15 cellular contexts compared by ENCODE assay signal in the genomic region with DNA sequence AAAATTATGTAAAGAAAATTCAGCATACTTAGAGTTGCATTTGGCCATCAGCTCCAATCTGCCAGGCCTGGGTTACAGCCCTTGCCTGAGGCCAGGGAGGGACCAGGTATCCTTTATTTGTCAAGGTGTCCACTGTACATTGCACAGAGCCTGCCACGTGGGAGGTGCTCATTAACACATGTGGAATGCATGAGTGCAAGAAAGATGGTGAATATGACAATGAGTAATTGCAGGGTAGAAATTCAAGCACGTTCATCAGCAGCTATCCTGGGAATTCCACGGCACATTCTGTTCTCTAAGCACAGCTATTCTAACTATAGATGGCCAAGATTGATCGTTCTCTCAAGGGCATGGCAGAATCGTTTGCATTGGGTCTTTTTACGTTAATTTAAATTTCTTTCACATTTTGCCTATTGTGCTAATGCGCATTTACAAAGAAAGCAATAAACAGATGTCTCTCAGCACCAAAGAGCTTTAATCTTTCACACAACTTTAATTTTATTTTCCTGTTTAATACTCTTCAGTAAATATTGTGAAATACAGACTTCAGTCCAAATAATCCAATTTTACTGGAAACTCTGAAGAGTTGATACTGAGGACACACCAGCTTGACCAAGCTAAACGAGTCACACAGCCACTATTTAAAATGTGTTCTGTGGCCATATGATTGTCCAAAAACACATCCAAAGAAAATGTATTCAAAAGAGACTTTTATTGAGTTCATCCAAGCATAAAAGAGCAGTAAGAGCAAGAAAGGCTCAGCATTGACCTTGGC.
DNase-seq lines count a peak whose midpoint lies in the region; TF ChIP-seq lines count a peak whose summit lies in the region.
"Had no signal": no experiment of that assay in that cellular context is flagged by ENCODE, and none has a peak within 500 bp of the region (broad histone marks: within the 10 kb centered on the region; RNA-seq: fewer than 3 reads in every experiment).

No MANE protein-coding gene starts in this region.

- POLR2A ChIA-PET in CD4-positive, alpha-beta memory T cell (lab: Charles Lee; ENCODE audit: partially characterized antibody) = no interaction called here

- TF ChIP-seq EP300 in tibial nerve (IDR thresholded peaks at IDR 0.05) = peak in 1 of 2 donors; percentile 76

- CTCF ChIA-PET in CD4-positive, alpha-beta memory T cell (lab: Charles Lee; ENCODE audit: partially characterized antibody) = no interaction called here

- 67 to 74% methylated on average over 8 of the region's 8 CpGs for WGBS in tibial nerve, 2 donors

- no peaks in the 10 kb centered on the region for H3K36me3 Mint-ChIP-seq in CD4-positive, alpha-beta memory T cell
- H3K36me3 Mint-ChIP-seq: CD14-positive monocyte; naive thymus-derived CD8-positive, alpha-beta T cell; stimulated activated memory B cell treated with anti-CD40 and anti-IgM and Interleukin-4, amounts not matched to agents 10 μg/mL and 1 μg/mL and 100 μg/mL, for 72 hours had no signal

- no peak overlapping the region for H3K4me3 ChIP-seq in choroid plexus epithelial cell (ENCODE audit: low read depth, low read length)
- no peak overlapping the region for H3K4me3 ChIP-seq in tibial nerve
- H3K4me3 ChIP-seq in CD4-positive, alpha-beta memory T cell (ENCODE audit: low read length in 2 of 2) = no peak overlapping the region
- H3K4me3 ChIP-seq: SJCRH30, tibial artery had no signal

- DNase-seq in LHCN-M2 (ENCODE audit: low read depth) = peak; percentile 83
- DNase-seq in choroid plexus epithelial cell (ENCODE audit: low read depth) = peak; percentile 16
- DNase-seq in kidney tubule cell (ENCODE audit: low spot score) = peak; percentile 91
- peak; percentile 19 to 65 for DNase-seq in tibial nerve (ENCODE audit: low spot score in 2 of 2)
- DNase-seq in ureter (ENCODE audit: low spot score) = no peak
- no peak for DNase-seq in CD4-positive, alpha-beta memory T cell
- DNase-seq in AG08396 (ENCODE audit: low spot score) = no peak
- DNase-seq: DMS153; naive thymus-derived CD8-positive, alpha-beta T cell; NCI-H187 treated with DMSO at 0.1 percent for 48 hours; SJCRH30 had no signal

- TF ChIP-seq CTCF in choroid plexus epithelial cell (conservative IDR thresholded peaks at IDR 0.05; ENCODE audit: low read depth, low read length) (no peak), tibial nerve (IDR thresholded peaks at IDR 0.05) (no peak)

- H3K9me3 Mint-ChIP-seq in CD4-positive, alpha-beta memory T cell = peaks cover 0 to 3% (median 0%) of the 10 kb centered on the region in 8 donors
- H3K9me3 Mint-ChIP-seq: central memory CD8-positive, alpha-beta T cell had no signal

- no peaks in the 10 kb centered on the region for H3K9me3 ChIP-seq in tibial nerve
- no peaks in the 10 kb centered on the region for H3K9me3 ChIP-seq in CD4-positive, alpha-beta memory T cell (ENCODE audit: control insufficient read depth in 1 of 2, low read length in 2 of 2)
- H3K9me3 ChIP-seq: SJCRH30, tibial artery had no signal

- intact Hi-C loops in CD4-positive, alpha-beta memory T cell (cut with micrococcal nuclease) = no loop called here

- H3K4me1 Mint-ChIP-seq in CD4-positive, alpha-beta memory T cell = no peaks in the 10 kb centered on the region
- H3K4me1 Mint-ChIP-seq: central memory CD8-positive, alpha-beta T cell; naive thymus-derived CD8-positive, alpha-beta T cell; stimulated activated memory B cell treated with anti-CD40 and anti-IgM and Interleukin-4, amounts not matched to agents 10 μg/mL and 1 μg/mL and 100 μg/mL, for 72 hours had no signal

- no peaks in the 10 kb centered on the region for H3K4me1 ChIP-seq in tibial nerve
- no peaks in the 10 kb centered on the region for H3K4me1 ChIP-seq in CD4-positive, alpha-beta memory T cell (ENCODE audit: insufficient read depth, low read length)
- H3K4me1 ChIP-seq: SJCRH30, tibial artery had no signal

- no peaks in the 10 kb centered on the region for H3K27me3 ChIP-seq in tibial nerve
- H3K27me3 ChIP-seq in CD4-positive, alpha-beta memory T cell (ENCODE audit: insufficient read depth, low read length) = no peaks in the 10 kb centered on the region
- H3K27me3 ChIP-seq: SJCRH30, tibial artery had no signal

- H3K27ac ChIP-seq in tibial nerve = peak overlapping the region in 1 of 4 donors; percentile 71
- no peak overlapping the region for H3K27ac ChIP-seq in CD4-positive, alpha-beta memory T cell (ENCODE audit: low read depth, low read length)
- H3K27ac ChIP-seq: SJCRH30, tibial artery had no signal

- no peak overlapping the region for H3K27ac Mint-ChIP-seq in CD4-positive, alpha-beta memory T cell
- H3K27ac Mint-ChIP-seq: CD14-positive monocyte; naive thymus-derived CD8-positive, alpha-beta T cell; stimulated activated memory B cell treated with anti-CD40 and anti-IgM and Interleukin-4, amounts not matched to agents 10 μg/mL and 1 μg/mL and 100 μg/mL, for 72 hours had no signal

- no peak overlapping the region for H3K4me3 Mint-ChIP-seq in CD4-positive, alpha-beta memory T cell
- H3K4me3 Mint-ChIP-seq: CD14-positive monocyte; central memory CD8-positive, alpha-beta T cell; naive thymus-derived CD8-positive, alpha-beta T cell; stimulated activated memory B cell treated with anti-CD40 and anti-IgM and Interleukin-4, amounts not matched to agents 10 μg/mL and 1 μg/mL and 100 μg/mL, for 72 hours had no signal

- no peaks in the 10 kb centered on the region for H3K36me3 ChIP-seq in tibial nerve
- no peaks in the 10 kb centered on the region for H3K36me3 ChIP-seq in CD4-positive, alpha-beta memory T cell (ENCODE audit: insufficient read depth, low read length)
- H3K36me3 ChIP-seq: SJCRH30, tibial artery had no signal

- peaks cover 2 to 8% of the 10 kb centered on the region in 2 donors for H3K27me3 Mint-ChIP-seq in CD4-positive, alpha-beta memory T cell
- H3K27me3 Mint-ChIP-seq: stimulated activated memory B cell treated with anti-CD40 and anti-IgM and Interleukin-4, amounts not matched to agents 10 μg/mL and 1 μg/mL and 100 μg/mL, for 72 hours had no signal

- TF ChIP-seq POLR2A in tibial nerve (IDR thresholded peaks at IDR 0.05) = no peak

Comparison
In these comparisons a context has a peak if more than half of its experiments do, and no peak if none do; other contexts are left out.
1. DNase-seq: peak in LHCN-M2 (single experiment), choroid plexus epithelial cell (single experiment), kidney tubule cell (single experiment) and tibial nerve (2 of 2); none in ureter (single experiment), CD4-positive, alpha-beta memory T cell (0 of 5) and AG08396 (single experiment).